ENCODE assay signal across 9 cellular contexts in the genomic region with DNA sequence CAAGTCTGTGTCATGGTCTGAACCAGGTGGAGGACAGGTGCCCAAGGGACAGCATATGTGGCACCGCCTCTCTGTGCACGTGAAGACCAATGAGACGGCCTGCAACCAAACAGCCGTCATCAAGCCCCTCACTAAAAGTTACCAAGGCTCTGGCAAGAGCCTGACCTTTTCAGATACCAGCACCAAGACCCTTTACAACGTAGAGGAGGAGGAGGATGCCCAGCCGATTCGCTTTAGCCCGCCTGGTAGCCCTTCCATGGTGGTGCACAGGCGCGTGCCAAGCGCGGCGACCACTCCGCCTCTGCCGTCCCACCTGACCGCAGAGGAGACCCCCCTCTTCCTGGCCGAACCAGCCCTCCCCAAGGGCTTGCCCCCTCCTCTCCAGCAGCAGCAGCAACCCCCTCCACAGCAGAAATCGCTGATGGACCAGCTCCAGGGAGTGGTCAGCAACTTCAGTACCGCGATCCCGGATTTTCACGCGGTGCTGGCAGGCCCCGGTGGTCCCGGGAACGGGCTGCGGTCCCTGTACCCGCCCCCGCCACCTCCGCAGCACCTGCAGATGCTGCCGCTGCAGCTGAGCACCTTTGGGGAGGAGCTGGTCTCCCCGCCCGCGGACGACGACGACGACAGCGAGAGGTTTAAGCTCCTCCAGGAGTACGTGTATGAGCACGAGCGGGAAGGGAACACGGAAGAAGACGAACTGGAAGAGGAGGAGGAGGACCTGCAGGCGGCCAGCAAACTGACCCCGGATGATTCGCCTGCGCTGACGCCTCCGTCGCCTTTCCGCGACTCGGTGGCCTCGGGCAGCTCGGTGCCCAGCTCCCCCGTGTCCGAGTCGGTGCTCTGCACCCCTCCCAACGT.
DNase-seq lines count a peak whose midpoint lies in the region; ATAC-seq, FAIRE-seq and TF ChIP-seq lines count a peak whose summit lies in the region.
"Had no signal": no experiment of that assay in that cellular context is flagged by ENCODE, and none has a peak within 500 bp of the region (broad histone marks: within the 10 kb centered on the region; RNA-seq: fewer than 3 reads in every experiment).

No MANE protein-coding gene starts in this region.

- H4K5ac ChIP-seq in H1 (ENCODE audit: insufficient read length, low read depth, low read length) = no peak overlapping the region

- H3K36me3 ChIP-seq in HEK293 (ENCODE audit: control insufficient read depth in 2 of 2, insufficient read depth in 1 of 2, low read length in 2 of 2) = no peaks in the 10 kb centered on the region
- no peaks in the 10 kb centered on the region for H3K36me3 ChIP-seq in H1 (ENCODE audit: control insufficient read depth in 2 of 4, insufficient read depth in 4 of 4, low read length in 3 of 4)
- no peaks in the 10 kb centered on the region for H3K36me3 ChIP-seq in smooth muscle cell (ENCODE audit: low read depth)

- H2BK5ac ChIP-seq in H1 (ENCODE audit: low read depth, low read length) = no peak overlapping the region

- H3K14ac ChIP-seq in H1 (ENCODE audit: insufficient read length) = no peak overlapping the region

- H2AK5ac ChIP-seq in H1 (ENCODE audit: low read depth, low read length) = no peak overlapping the region

- H3K23me2 ChIP-seq in H1 (ENCODE audit: low read depth, low read length) = peaks cover 9% of the 10 kb centered on the region; the same call in 1 of the 2 replicates

- H3K9me3 ChIP-seq in HEK293 (ENCODE audit: control insufficient read depth, insufficient read depth, low read depth, low read length) (no peaks in the 10 kb centered on the region), H1 (ENCODE audit: insufficient read depth in 2 of 2, low read depth in 1 of 2, low read length in 1 of 2) (no peaks in the 10 kb centered on the region), smooth muscle cell (replicated peaks; ENCODE audit: low read depth) (no peaks in the 10 kb centered on the region)

- TF ChIP-seq EP300 in H1 (IDR thresholded peaks at IDR 0.05; ENCODE audit: borderline replicate concordance in 1 of 2, low read depth in 2 of 2, low read length in 2 of 2) = no peak

- H3K27ac ChIP-seq in HEK293 (ENCODE audit: extremely low read depth, low read depth, low read length) = no peak overlapping the region
- no peak overlapping the region for H3K27ac ChIP-seq in H1 (ENCODE audit: low read depth, low read length)
- no peak overlapping the region for H3K27ac ChIP-seq in smooth muscle cell (ENCODE audit: low read depth)

- H2BK120ac ChIP-seq in H1 (replicated peaks; ENCODE audit: low read depth, low read length) = no peak overlapping the region

- H2AFZ ChIP-seq in H1 (ENCODE audit: low read length) (peak overlapping the region; percentile 87), smooth muscle cell (ENCODE audit: low read depth) (peak overlapping the region; percentile 87)

- no peaks in the 10 kb centered on the region for H3F3A ChIP-seq in smooth muscle cell (ENCODE audit: low read depth)

- peak overlapping the region; percentile 84 for H4K8ac ChIP-seq in H1 (ENCODE audit: extremely low read depth, insufficient read depth, low read length)

- H3K27me3 ChIP-seq in H1 (replicated peaks in 1 of 4; ENCODE audit: control insufficient read depth in 3 of 4, extremely low read depth in 1 of 4, insufficient read depth in 3 of 4, low read length in 3 of 4) = peaks cover 2 to 17% (median 12%) of the 10 kb centered on the region in 4 experiments
- peaks cover 39% of the 10 kb centered on the region for H3K27me3 ChIP-seq in smooth muscle cell (ENCODE audit: low read depth)

- H2BK15ac ChIP-seq in H1 (ENCODE audit: low read length) = no peak overlapping the region

- peak; percentile 37 for ATAC-seq in left colon
- no peak for ATAC-seq in GM19467 (IDR thresholded peaks at IDR 0.05; ENCODE audit: unreplicated experiment)
- ATAC-seq in GM21423 (IDR thresholded peaks at IDR 0.05; ENCODE audit: unreplicated experiment) = no peak
- no peak for ATAC-seq in GM19328 (IDR thresholded peaks at IDR 0.05; ENCODE audit: unreplicated experiment)

- POLR2A ChIA-PET in HEK293 (lab: Yijun Ruan, JAX) (no interaction called here), H1 (lab: Charles Lee; ENCODE audit: partially characterized antibody) (no interaction called here)

- H3K4me2 ChIP-seq in H1 (ENCODE audit: insufficient read depth in 1 of 2, low read depth in 2 of 2, low read length in 2 of 2) (peak overlapping the region; percentile 87 to 89), smooth muscle cell (peak overlapping the region; percentile 94)

- intact Hi-C loops in left colon (cut with DNase I, micrococcal nuclease) = no loop called here

- no peak overlapping the region for H2BK20ac ChIP-seq in H1 (ENCODE audit: low read length)

- H3K18ac ChIP-seq in H1 (ENCODE audit: extremely low read depth, low read length) = peak overlapping the region; percentile 60

- H3K79me2 ChIP-seq in H1 (ENCODE audit: control insufficient read depth in 1 of 2, insufficient read depth in 2 of 2, low read length in 2 of 2) = no peaks in the 10 kb centered on the region
- H3K79me2 ChIP-seq in smooth muscle cell (ENCODE audit: low read depth) = no peaks in the 10 kb centered on the region

- TF ChIP-seq POLR2A in H1 (IDR thresholded peaks at IDR 0.05; ENCODE audit: control extremely low read depth in 1 of 2, low read depth in 2 of 2, low read length in 2 of 2) = no peak

- CTCF ChIA-PET in HEK293 (lab: Yijun Ruan, JAX) = no interaction called here
- CTCF ChIA-PET in H1 (lab: Charles Lee; ENCODE audit: partially characterized antibody) = interaction anchor here (0.8 to 1.5 kb wide), 5 partner anchors 13 to 393 kb away, joined by 3 to 4 read pairs (median 3); a partner anchor contains a TSS

- no peak for TF ChIP-seq RAD21 in H1 (IDR thresholded peaks at IDR 0.05 in 1 of 2, conservative IDR thresholded peaks at IDR 0.05 in 1 of 2; ENCODE audit: low read depth in 2 of 2, low read length in 2 of 2)

- 47% methylated on average over 38 of the region's 60 CpGs; no CpG with 5 or more reads in 1 of the 2 experiments for WGBS in H1 (ENCODE audit: extremely low coverage in 1 of 2, insufficient coverage in 1 of 2, insufficient read length in 1 of 2, insufficient replicate concordance in 2 of 2, low coverage in 1 of 2, low lambda C conversion rate in 2 of 2, missing lambda C conversion rate in 1 of 2), 2 experiments
- 11% methylated on average over 59 of the region's 60 CpGs for WGBS in smooth muscle cell (ENCODE audit: low lambda C conversion rate)

- H3K4me1 ChIP-seq in HEK293 (ENCODE audit: control insufficient read depth, insufficient read depth, low read length) = no peaks in the 10 kb centered on the region
- H3K4me1 ChIP-seq in H1 (replicated peaks in 1 of 4; ENCODE audit: control insufficient read depth in 3 of 4, insufficient read depth in 4 of 4, low read length in 3 of 4) = peaks cover 0 to 10% (median 3%) of the 10 kb centered on the region in 4 experiments; a peak in 2 of 7 replicates
- H3K4me1 ChIP-seq in smooth muscle cell (ENCODE audit: low read depth) = no peaks in the 10 kb centered on the region

- H3K4me3 ChIP-seq in HEK293 (ENCODE audit: low read depth, low read length) (peak overlapping the region; percentile 12; the same call in 1 of the 2 replicates), H1 (ENCODE audit: extremely low read depth in 1 of 4, insufficient read depth in 2 of 4, low read depth in 3 of 4, low read length in 4 of 4) (peak overlapping the region; percentile 50 to 64 (median 54)), smooth muscle cell (peak overlapping the region; percentile 58)

- peak in 1 of 2 experiments; percentile 74 for DNase-seq in H1 (ENCODE audit: low read depth in 1 of 2, low spot score in 2 of 2)
- peak in 1 of 2 donors; percentile 18 for DNase-seq in left colon
- no peak for DNase-seq in smooth muscle cell (lab: John Stamatoyannopoulos, UW; ENCODE audit: unreplicated experiment)
- DNase-seq in SKM-1 treated with dmso at 0.1 percent for 144 hours (lab: John Stamatoyannopoulos, UW; ENCODE audit: unreplicated experiment) = no peak
- DNase-seq: activated CD4-positive, alpha-beta T cell treated with anti-CD3 and anti-CD28 coated beads for 4 hours had no signal

- H3K23ac ChIP-seq in H1 (ENCODE audit: insufficient read length) = no peak overlapping the region

- FAIRE-seq in H1 (lab: Jason Lieb, UNC) = no peak

- no peaks in the 10 kb centered on the region for H3K79me1 ChIP-seq in H1 (ENCODE audit: low read depth, low read length)

- no peak for TF ChIP-seq CTCF in HEK293 (tag by site-specific recombination; IDR thresholded peaks at IDR 0.05)
- TF ChIP-seq CTCF in H1 (IDR thresholded peaks at IDR 0.05; ENCODE audit: control extremely low read depth in 1 of 3, insufficient read depth in 1 of 3, low read depth in 1 of 3, low read length in 3 of 3) = no peak
- TF ChIP-seq CTCF in smooth muscle cell (IDR thresholded peaks at IDR 0.05; ENCODE audit: borderline replicate concordance, insufficient read depth, poor library complexity, severe bottlenecking) = no peak

- H3K9ac ChIP-seq in H1 (replicated peaks in 1 of 4; ENCODE audit: extremely low read depth in 1 of 4, low read depth in 3 of 4, low read length in 3 of 4) = peak overlapping the region in 1 of 4 experiments; percentile 29; a peak in 2 of 7 replicates
- H3K9ac ChIP-seq in smooth muscle cell (ENCODE audit: low read depth) = no peak overlapping the region

- H3K4ac ChIP-seq in H1 (replicated peaks; ENCODE audit: insufficient read length, low read depth, low read length) = no peak overlapping the region

- H2BK12ac ChIP-seq in H1 (ENCODE audit: low read depth, low read length) = peak overlapping the region; percentile 10; the same call in 1 of the 2 replicates

- H4K20me1 ChIP-seq in H1 (replicated peaks in 1 of 2; ENCODE audit: control insufficient read depth in 1 of 2, insufficient read depth in 2 of 2, low read length in 2 of 2) (no peaks in the 10 kb centered on the region), smooth muscle cell (ENCODE audit: low read depth) (no peaks in the 10 kb centered on the region)

- no peak overlapping the region for H3K56ac ChIP-seq in H1 (replicated peaks; ENCODE audit: insufficient read length, low read depth, low read length)

- no peak overlapping the region for H4K91ac ChIP-seq in H1 (replicated peaks; ENCODE audit: insufficient read length, low read length)

TF ChIP-seq in HEK293, 187 proteins besides CTCF, POLR2A, EP300 and RAD21 (continues in another document):
- no peak for TF ChIP-seq RBAK (tag by site-specific recombination; IDR thresholded peaks at IDR 0.05)
- no peak for TF ChIP-seq ZNF529 (tag by site-specific recombination; IDR thresholded peaks at IDR 0.05; ENCODE audit: insufficient replicate concordance)

TF ChIP-seq in H1, 55 proteins besides CTCF, POLR2A, EP300 and RAD21 (continues in another document):
- peak; percentile 90 for TF ChIP-seq KDM4A (IDR thresholded peaks at IDR 0.05; ENCODE audit: low read depth, low read length, severe bottlenecking)
- TF ChIP-seq JUN (IDR thresholded peaks at IDR 0.05; ENCODE audit: low read depth, low read length) = no peak
- TF ChIP-seq CHD2 (IDR thresholded peaks at IDR 0.05; ENCODE audit: low read length) = no peak; the same call in 1 of the 2 replicates
